23 cellular contexts compared by ENCODE assay signal in the genomic region with DNA sequence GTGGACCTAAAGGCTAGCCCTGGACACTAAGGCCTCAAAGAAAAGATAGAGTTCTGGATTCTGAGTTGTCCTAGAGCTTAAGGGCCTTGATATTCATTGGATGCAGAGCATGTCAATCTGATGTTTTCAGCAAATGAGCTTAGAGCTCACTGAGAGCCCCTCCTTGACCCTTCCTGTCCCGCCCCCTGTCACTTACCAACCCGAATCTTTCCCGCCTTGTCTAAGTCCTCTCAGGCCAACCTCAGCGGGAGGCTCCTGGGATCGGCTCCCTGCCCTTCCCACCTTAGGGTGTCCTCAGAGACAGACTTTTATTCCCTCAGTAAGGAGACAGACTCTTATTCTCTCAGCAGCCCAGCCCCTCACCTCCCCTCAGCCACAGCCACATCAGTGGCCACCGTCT. TPM values are rescaled to one million over a fixed set of nuclear protein-coding genes. Genes with fewer than 3 reads are reported as not detected.
"Had no signal": no experiment of that assay in that cellular context is flagged by ENCODE, and none has a peak within 500 bp of the region (broad histone marks: within the 10 kb centered on the region; RNA-seq: fewer than 3 reads in every experiment).

A gene (plus strand): TSS at position 223 of the 400 bp plus-strand sequence. CDS start 233 bp downstream, outside the sequence.

- DNase-seq: activated CD4-positive, CD25-positive, alpha-beta regulatory T cell treated with anti-CD3 and anti-CD28 coated beads, Interleukin-2, amount 50 U/mL, for 72 hours; activated CD8-positive, alpha-beta memory T cell treated with anti-CD3 and anti-CD28 coated beads for 24 hours; activated CD8-positive, alpha-beta memory T cell treated with anti-CD3 and anti-CD28 coated beads, Interleukin-2, amount 50 U/mL, for 48 hours; activated effector memory CD4-positive, alpha-beta T cell treated with Interleukin-2 at 50 U/mL for 16 hours; activated naive CD4-positive, alpha-beta T cell treated with anti-CD3 and anti-CD28 coated beads, Interleukin-2, amount 10 ng/mL, durations not matched to agents 7 days and 5 days; activated naive CD8-positive, alpha-beta T cell treated with anti-CD3 and anti-CD28 coated beads, Interleukin-2, amount 50 U/mL, for 24 hours; activated T-cell treated with anti-CD3 and anti-CD28 coated beads, Interleukin-2, amount 50 U/mL, for 48 hours; aorta; heart left ventricle; kidney glomerular epithelial cell; left ventricle myocardium inferior; mammary epithelial cell; trophoblast cell had no signal

- H3K36me3 ChIP-seq: gastroesophageal sphincter, heart left ventricle, left ventricle myocardium inferior, prostate gland, right atrium auricular region, suprapubic skin had no signal

- H3K27ac ChIP-seq: coronary artery, gastroesophageal sphincter, heart left ventricle, left ventricle myocardium inferior, prostate gland, right atrium auricular region, suprapubic skin had no signal

- H3K4me1 ChIP-seq: gastroesophageal sphincter, heart left ventricle, left ventricle myocardium inferior, prostate gland, right atrium auricular region, suprapubic skin had no signal

- H3K27me3 ChIP-seq: gastroesophageal sphincter, right atrium auricular region, suprapubic skin had no signal

- H3K4me3 ChIP-seq: coronary artery, gastroesophageal sphincter, heart left ventricle, left ventricle myocardium inferior, prostate gland, right atrium auricular region, suprapubic skin had no signal

- ATAC-seq: activated naive CD8-positive, alpha-beta T cell treated with anti-CD3 and anti-CD28 coated beads, Interleukin-2, amount 50 U/mL, for 24 hours; gastroesophageal sphincter; heart left ventricle had no signal

- H3K9me3 ChIP-seq: gastroesophageal sphincter, heart left ventricle, left ventricle myocardium inferior, prostate gland, right atrium auricular region, suprapubic skin had no signal

- FAIRE-seq: endometrium had no signal

RNA-seq across cellular contexts. Expression of the gene that starts here (rescaled TPM):
- total RNA-seq: aorta, gastroesophageal sphincter, heart left ventricle, left ventricle myocardium inferior, mammary epithelial cell, mononuclear cell, neural crest cell, osteoblast, right atrium auricular region, suprapubic skin had no signal
- polyA plus RNA-seq: aorta, esophagus, heart left ventricle, mammary epithelial cell had no signal
